8 cellular contexts compared by ENCODE assay signal in genomic region chrX:135740683-135741149, GRCh38. TPM values are rescaled to one million over a fixed set of nuclear protein-coding genes. Genes with fewer than 3 reads are reported as not detected.
DNase-seq lines count a peak whose midpoint lies in the region; ATAC-seq and TF ChIP-seq lines count a peak whose summit lies in the region.

No MANE protein-coding gene starts in this region.

- no peaks in the 10 kb centered on the region for H3K36me3 ChIP-seq in WERI-Rb-1
- H3K36me3 ChIP-seq in vagina: no peaks in the 10 kb centered on the region

- DNase-seq in GM12865 (ENCODE audit: low read depth) (peak; percentile 44), WERI-Rb-1 (peak; percentile 40), fibroblast of mammary gland (ENCODE audit: low read depth) (no peak), cerebellar nuclear complex (lab: John Stamatoyannopoulos, UW) (no peak), NCI-H2107 treated with DMSO at 0.1 percent for 48 hours (lab: John Stamatoyannopoulos, UW; ENCODE audit: unreplicated experiment) (no peak), vagina (ENCODE audit: extremely low spot score in 2 of 2) (no peak)
- DNase-seq in stimulated activated CD8-positive, alpha-beta memory T cell treated with anti-CD3 and anti-CD28 coated beads, Interleukin-4, amount 100 ng/mL, for 48 hours: peak; percentile 84

- TF ChIP-seq CTCF in GM12865 (IDR thresholded peaks at IDR 0.05; ENCODE audit: insufficient read depth, low read depth, low read length, missing control alignments): peak; percentile 59
- TF ChIP-seq CTCF in WERI-Rb-1 (IDR thresholded peaks at IDR 0.05; ENCODE audit: low read depth, low read length): peak; percentile 68
- TF ChIP-seq CTCF in fibroblast of mammary gland (conservative IDR thresholded peaks at IDR 0.05; ENCODE audit: control insufficient read depth, insufficient read depth, low read depth, low read length): peak; percentile 28
- no peak for TF ChIP-seq CTCF in vagina (IDR thresholded peaks at IDR 0.05)

- TF ChIP-seq POLR2A in vagina (IDR thresholded peaks at IDR 0.05): no peak

- intact Hi-C loops in vagina (cut with DNase I): no loop called here

- H3K4me1 ChIP-seq in vagina: no peaks in the 10 kb centered on the region

- H3K9me3 ChIP-seq in WERI-Rb-1 (ENCODE audit: severe bottlenecking): no peaks in the 10 kb centered on the region
- H3K9me3 ChIP-seq in vagina: no peaks in the 10 kb centered on the region

- H3K27ac ChIP-seq in WERI-Rb-1 (no peak overlapping the region), vagina (no peak overlapping the region)

- no peak overlapping the region for H3K4me3 ChIP-seq in GM12865 (ENCODE audit: low read depth, low read length)
- no peak overlapping the region for H3K4me3 ChIP-seq in WERI-Rb-1 (ENCODE audit: low read depth, low read length)
- no peak overlapping the region for H3K4me3 ChIP-seq in fibroblast of mammary gland (ENCODE audit: control insufficient read depth, low read depth, low read length)
- no peak overlapping the region for H3K4me3 ChIP-seq in vagina

- peak; percentile 62 for ATAC-seq in HG02852 (IDR thresholded peaks at IDR 0.05; ENCODE audit: unreplicated experiment)

- H3K27me3 ChIP-seq in WERI-Rb-1 (ENCODE audit: insufficient read depth, low read depth, severe bottlenecking): peaks cover 28% of the 10 kb centered on the region
- no peaks in the 10 kb centered on the region for H3K27me3 ChIP-seq in vagina

RNA-seq across cellular contexts. Expression of gene CT45A3, which starts 27.3 kb away (rescaled TPM):
- not detected for total RNA-seq in vagina

RNA-seq across cellular contexts. Expression of gene CT45A1, which starts 27.3 kb away (rescaled TPM):
- not detected for total RNA-seq in vagina

RNA-seq across cellular contexts. Expression of gene CT45A5, which starts 44.6 kb away (rescaled TPM):
- total RNA-seq in vagina: not detected

Comparison
In these comparisons a context has a peak if more than half of its experiments do, and no peak if none do; other contexts are left out.
1. DNase-seq: peak in GM12865 (single experiment), WERI-Rb-1 (single experiment) and stimulated activated CD8-positive, alpha-beta memory T cell treated with anti-CD3 and anti-CD28 coated beads, Interleukin-4, amount 100 ng/mL, for 48 hours (single experiment); none in fibroblast of mammary gland (single experiment), cerebellar nuclear complex (0 of 2), NCI-H2107 treated with DMSO at 0.1 percent for 48 hours (single experiment) and vagina (0 of 2).
2. CTCF ChIP-seq: peak in GM12865 (single experiment), WERI-Rb-1 (single experiment) and fibroblast of mammary gland (single experiment); none in vagina (0 of 3).